Comparison of ENCODE assay signal across 1 cellular context in the genomic region with DNA sequence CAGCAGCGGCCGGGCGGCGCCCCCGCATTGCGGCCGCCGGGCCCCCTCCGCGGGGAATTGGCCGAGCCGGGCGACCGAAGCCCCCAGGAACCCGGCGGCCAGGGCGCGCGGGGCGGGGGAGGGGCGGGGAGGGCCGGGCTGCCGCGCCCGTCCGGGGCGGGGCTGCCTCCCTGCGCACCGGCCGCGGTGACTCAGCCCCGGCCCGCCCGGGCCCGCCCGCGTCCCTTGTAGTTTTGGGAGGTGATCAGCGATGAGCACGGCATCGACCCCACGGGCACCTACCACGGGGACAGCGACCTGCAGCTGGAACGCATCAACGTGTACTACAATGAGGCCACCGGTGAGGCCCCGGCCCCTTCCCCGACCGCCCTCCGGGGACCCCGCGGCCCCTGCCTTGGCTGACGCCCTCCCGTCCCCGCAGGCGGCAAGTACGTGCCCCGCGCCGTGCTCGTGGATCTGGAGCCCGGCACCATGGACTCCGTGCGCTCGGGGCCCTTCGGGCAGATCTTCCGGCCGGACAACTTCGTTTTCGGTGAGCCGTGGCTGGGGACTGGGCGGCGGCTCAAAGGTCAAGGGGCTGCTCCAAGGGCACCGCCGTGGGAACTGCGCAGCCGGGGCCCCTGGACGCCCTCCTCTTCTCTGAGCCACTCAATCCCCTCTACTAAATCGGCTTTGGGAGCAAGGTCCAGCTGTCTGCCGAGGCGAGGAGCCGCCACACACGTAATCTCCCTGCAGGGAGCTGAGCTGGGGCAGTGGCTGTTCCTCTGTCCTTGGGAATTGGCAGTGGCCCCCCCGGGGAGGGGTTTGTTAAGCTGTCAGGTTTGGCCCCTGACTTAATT.
A peak's percentile ranks its signal among the peaks of the same experiment; 100 is the strongest.
TF ChIP-seq lines count a peak whose summit lies in the region.

No MANE protein-coding gene starts in this region.

TF ChIP-seq in K562, 482 proteins besides CTCF, POLR2A, EP300 and RAD21 (continued from another document and continues in another):
- TF ChIP-seq, protein P1, sequence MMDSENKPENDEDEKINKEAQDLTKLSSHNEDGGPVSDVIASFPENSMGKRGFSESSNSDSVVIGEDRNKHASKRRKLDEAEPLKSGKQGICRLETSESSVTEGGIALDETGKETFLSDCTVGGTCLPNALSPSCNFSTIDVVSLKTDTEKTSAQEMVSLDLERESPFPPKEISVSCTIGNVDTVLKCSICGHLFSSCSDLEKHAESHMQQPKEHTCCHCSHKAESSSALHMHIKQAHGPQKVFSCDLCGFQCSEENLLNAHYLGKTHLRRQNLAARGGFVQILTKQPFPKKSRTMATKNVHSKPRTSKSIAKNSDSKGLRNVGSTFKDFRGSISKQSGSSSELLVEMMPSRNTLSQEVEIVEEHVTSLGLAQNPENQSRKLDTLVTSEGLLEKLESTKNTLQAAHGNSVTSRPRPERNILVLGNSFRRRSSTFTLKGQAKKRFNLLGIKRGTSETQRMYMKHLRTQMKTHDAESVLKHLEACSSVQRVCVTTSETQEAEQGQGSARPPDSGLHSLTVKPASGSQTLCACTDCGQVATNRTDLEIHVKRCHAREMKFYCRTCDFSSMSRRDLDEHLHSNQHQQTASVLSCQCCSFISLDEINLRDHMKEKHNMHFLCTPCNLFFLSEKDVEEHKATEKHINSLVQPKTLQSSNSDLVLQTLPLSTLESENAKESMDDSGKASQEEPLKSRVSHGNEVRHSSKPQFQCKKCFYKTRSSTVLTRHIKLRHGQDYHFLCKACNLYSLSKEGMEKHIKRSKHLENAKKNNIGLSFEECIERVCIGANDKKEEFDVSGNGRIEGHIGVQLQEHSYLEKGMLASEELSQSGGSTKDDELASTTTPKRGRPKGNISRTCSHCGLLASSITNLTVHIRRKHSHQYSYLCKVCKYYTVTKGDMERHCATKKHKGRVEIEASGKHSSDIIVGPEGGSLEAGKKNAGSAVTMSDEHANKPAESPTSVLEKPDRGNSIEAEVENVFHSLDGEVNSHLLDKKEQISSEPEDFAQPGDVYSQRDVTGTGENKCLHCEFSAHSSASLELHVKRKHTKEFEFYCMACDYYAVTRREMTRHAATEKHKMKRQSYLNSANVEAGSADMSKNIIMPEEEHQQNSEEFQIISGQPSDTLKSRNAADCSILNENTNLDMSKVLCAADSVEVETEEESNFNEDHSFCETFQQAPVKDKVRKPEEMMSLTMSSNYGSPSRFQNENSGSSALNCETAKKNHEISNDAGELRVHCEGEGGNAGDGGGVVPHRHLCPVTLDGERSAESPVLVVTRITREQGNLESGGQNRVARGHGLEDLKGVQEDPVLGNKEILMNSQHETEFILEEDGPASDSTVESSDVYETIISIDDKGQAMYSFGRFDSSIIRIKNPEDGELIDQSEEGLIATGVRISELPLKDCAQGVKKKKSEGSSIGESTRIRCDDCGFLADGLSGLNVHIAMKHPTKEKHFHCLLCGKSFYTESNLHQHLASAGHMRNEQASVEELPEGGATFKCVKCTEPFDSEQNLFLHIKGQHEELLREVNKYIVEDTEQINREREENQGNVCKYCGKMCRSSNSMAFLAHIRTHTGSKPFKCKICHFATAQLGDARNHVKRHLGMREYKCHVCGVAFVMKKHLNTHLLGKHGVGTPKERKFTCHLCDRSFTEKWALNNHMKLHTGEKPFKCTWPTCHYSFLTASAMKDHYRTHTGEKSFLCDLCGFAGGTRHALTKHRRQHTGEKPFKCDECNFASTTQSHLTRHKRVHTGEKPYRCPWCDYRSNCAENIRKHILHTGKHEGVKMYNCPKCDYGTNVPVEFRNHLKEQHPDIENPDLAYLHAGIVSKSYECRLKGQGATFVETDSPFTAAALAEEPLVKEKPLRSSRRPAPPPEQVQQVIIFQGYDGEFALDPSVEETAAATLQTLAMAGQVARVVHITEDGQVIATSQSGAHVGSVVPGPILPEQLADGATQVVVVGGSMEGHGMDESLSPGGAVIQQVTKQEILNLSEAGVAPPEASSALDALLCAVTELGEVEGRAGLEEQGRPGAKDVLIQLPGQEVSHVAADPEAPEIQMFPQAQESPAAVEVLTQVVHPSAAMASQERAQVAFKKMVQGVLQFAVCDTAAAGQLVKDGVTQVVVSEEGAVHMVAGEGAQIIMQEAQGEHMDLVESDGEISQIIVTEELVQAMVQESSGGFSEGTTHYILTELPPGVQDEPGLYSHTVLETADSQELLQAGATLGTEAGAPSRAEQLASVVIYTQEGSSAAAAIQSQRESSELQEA (IDR thresholded peaks at IDR 0.05; ENCODE audit: low read depth) = no peak
- TF ChIP-seq CXXC5 (CRISPR knock-in tag; IDR thresholded peaks at IDR 0.05) = no peak
- no peak for TF ChIP-seq ZEB2 (IDR thresholded peaks at IDR 0.05)
- TF ChIP-seq GATA2 (CRISPR knock-in tag; IDR thresholded peaks at IDR 0.05) = no peak
- TF ChIP-seq RAD51 (IDR thresholded peaks at IDR 0.05; ENCODE audit: borderline replicate concordance, low read depth) = no peak
- peak; percentile 20 for TF ChIP-seq SIRT6 (IDR thresholded peaks at IDR 0.05; ENCODE audit: low read depth, low read length)
- TF ChIP-seq, protein P2, sequence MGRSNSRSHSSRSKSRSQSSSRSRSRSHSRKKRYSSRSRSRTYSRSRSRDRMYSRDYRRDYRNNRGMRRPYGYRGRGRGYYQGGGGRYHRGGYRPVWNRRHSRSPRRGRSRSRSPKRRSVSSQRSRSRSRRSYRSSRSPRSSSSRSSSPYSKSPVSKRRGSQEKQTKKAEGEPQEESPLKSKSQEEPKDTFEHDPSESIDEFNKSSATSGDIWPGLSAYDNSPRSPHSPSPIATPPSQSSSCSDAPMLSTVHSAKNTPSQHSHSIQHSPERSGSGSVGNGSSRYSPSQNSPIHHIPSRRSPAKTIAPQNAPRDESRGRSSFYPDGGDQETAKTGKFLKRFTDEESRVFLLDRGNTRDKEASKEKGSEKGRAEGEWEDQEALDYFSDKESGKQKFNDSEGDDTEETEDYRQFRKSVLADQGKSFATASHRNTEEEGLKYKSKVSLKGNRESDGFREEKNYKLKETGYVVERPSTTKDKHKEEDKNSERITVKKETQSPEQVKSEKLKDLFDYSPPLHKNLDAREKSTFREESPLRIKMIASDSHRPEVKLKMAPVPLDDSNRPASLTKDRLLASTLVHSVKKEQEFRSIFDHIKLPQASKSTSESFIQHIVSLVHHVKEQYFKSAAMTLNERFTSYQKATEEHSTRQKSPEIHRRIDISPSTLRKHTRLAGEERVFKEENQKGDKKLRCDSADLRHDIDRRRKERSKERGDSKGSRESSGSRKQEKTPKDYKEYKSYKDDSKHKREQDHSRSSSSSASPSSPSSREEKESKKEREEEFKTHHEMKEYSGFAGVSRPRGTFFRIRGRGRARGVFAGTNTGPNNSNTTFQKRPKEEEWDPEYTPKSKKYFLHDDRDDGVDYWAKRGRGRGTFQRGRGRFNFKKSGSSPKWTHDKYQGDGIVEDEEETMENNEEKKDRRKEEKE (IDR thresholded peaks at IDR 0.05; ENCODE audit: borderline replicate concordance in 1 of 2, control insufficient read depth in 1 of 2, low read depth in 2 of 2, low read length in 1 of 2) = no peak
- peak; percentile 20 for TF ChIP-seq SNRNP70 (optimal IDR thresholded peaks at IDR 0.05; ENCODE audit: low read depth, low read length)
- TF ChIP-seq, protein P3, sequence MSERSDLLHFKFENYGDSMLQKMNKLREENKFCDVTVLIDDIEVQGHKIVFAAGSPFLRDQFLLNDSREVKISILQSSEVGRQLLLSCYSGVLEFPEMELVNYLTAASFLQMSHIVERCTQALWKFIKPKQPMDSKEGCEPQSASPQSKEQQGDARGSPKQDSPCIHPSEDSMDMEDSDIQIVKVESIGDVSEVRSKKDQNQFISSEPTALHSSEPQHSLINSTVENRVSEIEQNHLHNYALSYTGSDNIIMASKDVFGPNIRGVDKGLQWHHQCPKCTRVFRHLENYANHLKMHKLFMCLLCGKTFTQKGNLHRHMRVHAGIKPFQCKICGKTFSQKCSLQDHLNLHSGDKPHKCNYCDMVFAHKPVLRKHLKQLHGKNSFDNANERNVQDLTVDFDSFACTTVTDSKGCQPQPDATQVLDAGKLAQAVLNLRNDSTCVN (CRISPR knock-in tag; IDR thresholded peaks at IDR 0.05) = no peak
- no peak for TF ChIP-seq ZNF121 (CRISPR knock-in tag; conservative IDR thresholded peaks at IDR 0.05)
- no peak for TF ChIP-seq ZNF696 (CRISPR knock-in tag; conservative IDR thresholded peaks at IDR 0.05)
- no peak for TF ChIP-seq PCBP1 (IDR thresholded peaks at IDR 0.05; ENCODE audit: low read depth, low read length, poor library complexity, severe bottlenecking)
- TF ChIP-seq KDM1A (IDR thresholded peaks at IDR 0.05) = no peak
- TF ChIP-seq, protein P4, sequence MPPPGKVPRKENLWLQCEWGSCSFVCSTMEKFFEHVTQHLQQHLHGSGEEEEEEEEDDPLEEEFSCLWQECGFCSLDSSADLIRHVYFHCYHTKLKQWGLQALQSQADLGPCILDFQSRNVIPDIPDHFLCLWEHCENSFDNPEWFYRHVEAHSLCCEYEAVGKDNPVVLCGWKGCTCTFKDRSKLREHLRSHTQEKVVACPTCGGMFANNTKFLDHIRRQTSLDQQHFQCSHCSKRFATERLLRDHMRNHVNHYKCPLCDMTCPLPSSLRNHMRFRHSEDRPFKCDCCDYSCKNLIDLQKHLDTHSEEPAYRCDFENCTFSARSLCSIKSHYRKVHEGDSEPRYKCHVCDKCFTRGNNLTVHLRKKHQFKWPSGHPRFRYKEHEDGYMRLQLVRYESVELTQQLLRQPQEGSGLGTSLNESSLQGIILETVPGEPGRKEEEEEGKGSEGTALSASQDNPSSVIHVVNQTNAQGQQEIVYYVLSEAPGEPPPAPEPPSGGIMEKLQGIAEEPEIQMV (tag; conservative IDR thresholded peaks at IDR 0.05; ENCODE audit: low read depth) = no peak
- TF ChIP-seq, protein P5, sequence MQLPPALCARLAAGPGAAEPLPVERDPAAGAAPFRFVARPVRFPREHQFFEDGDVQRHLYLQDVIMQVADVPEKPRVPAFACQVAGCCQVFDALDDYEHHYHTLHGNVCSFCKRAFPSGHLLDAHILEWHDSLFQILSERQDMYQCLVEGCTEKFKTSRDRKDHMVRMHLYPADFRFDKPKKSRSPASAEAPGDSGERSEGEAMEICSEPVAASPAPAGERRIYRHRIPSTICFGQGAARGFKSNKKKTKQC (CRISPR knock-in tag; IDR thresholded peaks at IDR 0.05) = no peak; the same call in 1 of the 2 replicates
- TF ChIP-seq, protein P6, sequence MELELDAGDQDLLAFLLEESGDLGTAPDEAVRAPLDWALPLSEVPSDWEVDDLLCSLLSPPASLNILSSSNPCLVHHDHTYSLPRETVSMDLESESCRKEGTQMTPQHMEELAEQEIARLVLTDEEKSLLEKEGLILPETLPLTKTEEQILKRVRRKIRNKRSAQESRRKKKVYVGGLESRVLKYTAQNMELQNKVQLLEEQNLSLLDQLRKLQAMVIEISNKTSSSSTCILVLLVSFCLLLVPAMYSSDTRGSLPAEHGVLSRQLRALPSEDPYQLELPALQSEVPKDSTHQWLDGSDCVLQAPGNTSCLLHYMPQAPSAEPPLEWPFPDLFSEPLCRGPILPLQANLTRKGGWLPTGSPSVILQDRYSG (tag; conservative IDR thresholded peaks at IDR 0.05; ENCODE audit: low read depth) = no peak
- TF ChIP-seq, protein P7, sequence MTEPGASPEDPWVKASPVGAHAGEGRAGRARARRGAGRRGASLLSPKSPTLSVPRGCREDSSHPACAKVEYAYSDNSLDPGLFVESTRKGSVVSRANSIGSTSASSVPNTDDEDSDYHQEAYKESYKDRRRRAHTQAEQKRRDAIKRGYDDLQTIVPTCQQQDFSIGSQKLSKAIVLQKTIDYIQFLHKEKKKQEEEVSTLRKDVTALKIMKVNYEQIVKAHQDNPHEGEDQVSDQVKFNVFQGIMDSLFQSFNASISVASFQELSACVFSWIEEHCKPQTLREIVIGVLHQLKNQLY (CRISPR knock-in tag; conservative IDR thresholded peaks at IDR 0.05) = no peak
- TF ChIP-seq MTA2 (IDR thresholded peaks at IDR 0.05; ENCODE audit: low read depth) = no peak
- no peak for TF ChIP-seq ZNF57 (CRISPR knock-in tag; IDR thresholded peaks at IDR 0.05)
- no peak for TF ChIP-seq STAT5A (IDR thresholded peaks at IDR 0.05; ENCODE audit: borderline replicate concordance, low read length)
- TF ChIP-seq SUPT5H (IDR thresholded peaks at IDR 0.05) = no peak
- TF ChIP-seq TBL1XR1 (IDR thresholded peaks at IDR 0.05; ENCODE audit: low read length in 2 of 2) = peak in 1 of 2 experiments; percentile 0; a peak in 2 of 4 replicates
- no peak for TF ChIP-seq DPF2 (IDR thresholded peaks at IDR 0.05)
- TF ChIP-seq ZBTB8A (IDR thresholded peaks at IDR 0.05; ENCODE audit: partially characterized antibody) = no peak
- TF ChIP-seq, protein P8, sequence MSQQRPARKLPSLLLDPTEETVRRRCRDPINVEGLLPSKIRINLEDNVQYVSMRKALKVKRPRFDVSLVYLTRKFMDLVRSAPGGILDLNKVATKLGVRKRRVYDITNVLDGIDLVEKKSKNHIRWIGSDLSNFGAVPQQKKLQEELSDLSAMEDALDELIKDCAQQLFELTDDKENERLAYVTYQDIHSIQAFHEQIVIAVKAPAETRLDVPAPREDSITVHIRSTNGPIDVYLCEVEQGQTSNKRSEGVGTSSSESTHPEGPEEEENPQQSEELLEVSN (IDR thresholded peaks at IDR 0.05; ENCODE audit: borderline replicate concordance in 1 of 2, extremely low read depth in 1 of 2, insufficient read depth in 1 of 2, insufficient read length in 1 of 2, low read depth in 1 of 2, low read length in 1 of 2, poor library complexity in 1 of 2, severe bottlenecking in 1 of 2) = no peak
- 0 out of 2 replicates have a peak, but pooled peaks have one; percentile 24 for TF ChIP-seq PRMT5 (CRISPR knock-in tag; IDR thresholded peaks at IDR 0.05)
- TF ChIP-seq EGR1 (conservative IDR thresholded peaks at IDR 0.05) = no peak
- TF ChIP-seq SRSF9 (IDR thresholded peaks at IDR 0.05; ENCODE audit: borderline replicate concordance, low read depth, low read length) = no peak
- TF ChIP-seq CC2D1A (IDR thresholded peaks at IDR 0.05) = no peak
- TF ChIP-seq POLR2B (IDR thresholded peaks at IDR 0.05; ENCODE audit: low read depth, partially characterized antibody) = no peak
